16 cellular contexts compared by ENCODE assay signal in genomic region chr18:64444819-64445218, GRCh38.
DNase-seq lines count a peak whose midpoint lies in the region; ATAC-seq and TF ChIP-seq lines count a peak whose summit lies in the region.
"Had no signal": no experiment of that assay in that cellular context is flagged by ENCODE, and none has a peak within 500 bp of the region (broad histone marks: within the 10 kb centered on the region; RNA-seq: fewer than 3 reads in every experiment).

No MANE protein-coding gene starts in this region.

- H3K27ac Mint-ChIP-seq in activated CD8-positive, alpha-beta T cell treated with anti-CD3 and anti-CD28 coated beads for 36 hours, result no peak overlapping the region
- H3K27ac Mint-ChIP-seq in activated naive CD4-positive, alpha-beta T cell treated with anti-CD3 and anti-CD28 coated beads for 36 hours, result no peak overlapping the region
- H3K27ac Mint-ChIP-seq: CD4-positive, alpha-beta T cell had no signal

- POLR2A ChIA-PET in activated CD8-positive, alpha-beta T cell treated with anti-CD3 and anti-CD28 coated beads for 36 hours (lab: Charles Lee), result no interaction called here

- H3K9me2 ChIP-seq in neural cell (ENCODE audit: insufficient read depth, low read length), result no peaks in the 10 kb centered on the region

- no peaks in the 10 kb centered on the region for H3K79me2 ChIP-seq in neural cell (replicated peaks; ENCODE audit: insufficient read depth, low read length)

- TF ChIP-seq RAD21 in neural cell (conservative IDR thresholded peaks at IDR 0.05), result no peak

- TF ChIP-seq CTCF in neural cell (IDR thresholded peaks at IDR 0.05; ENCODE audit: poor library complexity, severe bottlenecking), result no peak
- no peak for TF ChIP-seq CTCF in activated CD8-positive, alpha-beta T cell treated with anti-CD3 and anti-CD28 coated beads for 36 hours (IDR thresholded peaks at IDR 0.05)

- no peak overlapping the region for H3K9ac ChIP-seq in neural cell (ENCODE audit: low read length)

- no peaks in the 10 kb centered on the region for H3K9me3 Mint-ChIP-seq in activated CD8-positive, alpha-beta T cell treated with anti-CD3 and anti-CD28 coated beads for 36 hours
- peaks cover 3% of the 10 kb centered on the region for H3K9me3 Mint-ChIP-seq in activated naive CD4-positive, alpha-beta T cell treated with anti-CD3 and anti-CD28 coated beads for 36 hours

- no peaks in the 10 kb centered on the region for H3K9me3 ChIP-seq in neural cell (ENCODE audit: low read length)
- H3K9me3 ChIP-seq: BE2C had no signal

- H3K36me3 ChIP-seq in neural cell (ENCODE audit: insufficient read depth, low read length), result no peaks in the 10 kb centered on the region
- H3K36me3 ChIP-seq: BE2C, SJSA1 had no signal

- no peaks in the 10 kb centered on the region for H3K4me1 Mint-ChIP-seq in activated CD8-positive, alpha-beta T cell treated with anti-CD3 and anti-CD28 coated beads for 36 hours (ENCODE audit: low read depth)
- H3K4me1 Mint-ChIP-seq in activated naive CD4-positive, alpha-beta T cell treated with anti-CD3 and anti-CD28 coated beads for 36 hours (ENCODE audit: low read depth), result no peaks in the 10 kb centered on the region

- CTCF ChIA-PET in activated CD8-positive, alpha-beta T cell treated with anti-CD3 and anti-CD28 coated beads for 36 hours (lab: Charles Lee), result no interaction called here
- CTCF ChIA-PET in activated naive CD4-positive, alpha-beta T cell treated with anti-CD3 and anti-CD28 coated beads for 36 hours (lab: Charles Lee), result no interaction called here

- no peaks in the 10 kb centered on the region for H3F3A ChIP-seq in neural cell (ENCODE audit: insufficient read depth, low read length, poor library complexity, severe bottlenecking)

- H2AFZ ChIP-seq in neural cell (ENCODE audit: low read depth, low read length), result no peak overlapping the region

- DNase-seq in DMS53 treated with DMSO at 0.1 percent for 48 hours (lab: John Stamatoyannopoulos, UW; ENCODE audit: unreplicated experiment), result peak; percentile 79
- peak; percentile 98 for DNase-seq in NCI-H146 (lab: John Stamatoyannopoulos, UW)
- peak; percentile 5 to 52 for DNase-seq in dermis microvascular lymphatic vessel endothelial cell (ENCODE audit: low read depth in 2 of 2)
- no peak for DNase-seq in stimulated activated CD4-positive, alpha-beta T cell treated with anti-CD3 and anti-CD28 coated beads, Interleukin-1b, Interleukin-23, amount 100 ng/mL, for 48 hours
- DNase-seq in activated CD8-positive, alpha-beta T cell treated with anti-CD3 and anti-CD28 coated beads for 36 hours, result no peak
- DNase-seq in activated naive CD4-positive, alpha-beta T cell treated with anti-CD3 and anti-CD28 coated beads for 36 hours, result no peak
- DNase-seq: BE2C; CD4-positive, alpha-beta T cell; GOT3; MV-4-11; NCI-H1436 treated with DMSO at 0.1 percent for 48 hours; NCI-H526 treated with DMSO at 0.1 percent for 48 hours; SW 1271 had no signal

- H3K4me3 ChIP-seq in neural cell (ENCODE audit: low read length), result no peak overlapping the region
- H3K4me3 ChIP-seq: K562, SJSA1 had no signal

- intact Hi-C loops in activated CD8-positive, alpha-beta T cell treated with anti-CD3 and anti-CD28 coated beads for 36 hours (cut with micrococcal nuclease), result no loop called here
- intact Hi-C loops in activated naive CD4-positive, alpha-beta T cell treated with anti-CD3 and anti-CD28 coated beads for 36 hours (cut with micrococcal nuclease), result no loop called here

- no peak overlapping the region for H3K4me3 Mint-ChIP-seq in activated CD8-positive, alpha-beta T cell treated with anti-CD3 and anti-CD28 coated beads for 36 hours
- H3K4me3 Mint-ChIP-seq in activated naive CD4-positive, alpha-beta T cell treated with anti-CD3 and anti-CD28 coated beads for 36 hours, result no peak overlapping the region
- H3K4me3 Mint-ChIP-seq: CD4-positive, alpha-beta T cell had no signal

- TF ChIP-seq EP300 in neural cell (conservative IDR thresholded peaks at IDR 0.05; ENCODE audit: poor library complexity, severe bottlenecking), result no peak

- H3K27ac ChIP-seq in neural cell (ENCODE audit: low read length), result peak overlapping the region; percentile 18
- H3K27ac ChIP-seq: SJSA1 had no signal

- H4K20me1 ChIP-seq in neural cell (ENCODE audit: insufficient read depth), result no peaks in the 10 kb centered on the region

- H3K36me3 Mint-ChIP-seq in activated CD8-positive, alpha-beta T cell treated with anti-CD3 and anti-CD28 coated beads for 36 hours (ENCODE audit: low read depth), result no peaks in the 10 kb centered on the region
- no peaks in the 10 kb centered on the region for H3K36me3 Mint-ChIP-seq in activated naive CD4-positive, alpha-beta T cell treated with anti-CD3 and anti-CD28 coated beads for 36 hours (ENCODE audit: low read depth)

- H3K4me2 ChIP-seq in neural cell (ENCODE audit: low read length), result no peak overlapping the region

- H3K27me3 ChIP-seq in neural cell (ENCODE audit: insufficient read depth, low read depth, low read length), result no peaks in the 10 kb centered on the region
- H3K27me3 ChIP-seq: BE2C, SJSA1 had no signal

- no peaks in the 10 kb centered on the region for H3K27me3 Mint-ChIP-seq in activated CD8-positive, alpha-beta T cell treated with anti-CD3 and anti-CD28 coated beads for 36 hours
- no peaks in the 10 kb centered on the region for H3K27me3 Mint-ChIP-seq in activated naive CD4-positive, alpha-beta T cell treated with anti-CD3 and anti-CD28 coated beads for 36 hours (ENCODE audit: low read depth)
- H3K27me3 Mint-ChIP-seq: CD4-positive, alpha-beta T cell had no signal

- no peak for ATAC-seq in activated CD8-positive, alpha-beta T cell treated with anti-CD3 and anti-CD28 coated beads for 36 hours
- ATAC-seq: K562 had no signal

TF ChIP-seq in neural cell, 6 proteins besides CTCF, POLR2A, EP300 and RAD21:
- no peak for TF ChIP-seq SMC3 (conservative IDR thresholded peaks at IDR 0.05; ENCODE audit: poor library complexity)
- TF ChIP-seq MXI1 (conservative IDR thresholded peaks at IDR 0.05; ENCODE audit: poor library complexity, severe bottlenecking), result no peak
- TF ChIP-seq TAF1 (IDR thresholded peaks at IDR 0.05; ENCODE audit: low read depth), result no peak
- no peak for TF ChIP-seq REST (IDR thresholded peaks at IDR 0.05; ENCODE audit: borderline replicate concordance)
- TF ChIP-seq POLR2AphosphoS5 (IDR thresholded peaks at IDR 0.05), result no peak
- TF ChIP-seq EZH2 (IDR thresholded peaks at IDR 0.05; ENCODE audit: borderline replicate concordance, insufficient read depth, low read length, poor library complexity, severe bottlenecking), result no peak
TF ChIP-seq in neural cell: peak in this region for 0.

Comparison
In these comparisons a context has a peak if more than half of its experiments do, and no peak if none do; other contexts are left out.
1. DNase-seq: peak in DMS53 treated with DMSO at 0.1 percent for 48 hours (single experiment), NCI-H146 (single experiment) and dermis microvascular lymphatic vessel endothelial cell (2 of 2); none in stimulated activated CD4-positive, alpha-beta T cell treated with anti-CD3 and anti-CD28 coated beads, Interleukin-1b, Interleukin-23, amount 100 ng/mL, for 48 hours (single experiment), activated CD8-positive, alpha-beta T cell treated with anti-CD3 and anti-CD28 coated beads for 36 hours (single experiment) and activated naive CD4-positive, alpha-beta T cell treated with anti-CD3 and anti-CD28 coated beads for 36 hours (single experiment).